In the genomic region with DNA sequence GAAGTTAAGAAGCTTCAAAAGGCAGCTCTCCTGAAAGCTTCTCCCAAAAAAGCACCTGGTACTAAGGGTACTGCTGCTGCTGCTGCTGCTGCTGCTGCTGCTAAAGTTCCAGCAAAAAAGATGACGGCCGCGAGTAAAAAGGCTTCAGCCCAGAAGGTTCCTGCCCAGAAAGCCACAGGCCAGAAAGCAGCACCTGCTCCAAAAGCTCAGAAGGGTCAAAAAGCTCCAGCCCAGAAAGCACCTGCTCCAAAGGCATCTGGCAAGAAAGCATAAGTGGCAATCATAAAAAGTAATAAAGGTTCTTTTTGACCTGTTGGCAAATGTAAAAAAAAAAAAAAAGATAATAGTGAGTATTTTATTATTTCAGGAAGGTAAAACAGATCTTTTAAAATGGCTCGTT, we compare ENCODE assay signal across 1 cellular context. TPM values are rescaled to one million over a fixed set of nuclear protein-coding genes. Genes with fewer than 3 reads are reported as not detected.
"Had no signal": no experiment of that assay in that cellular context is flagged by ENCODE, and none has a peak within 500 bp of the region (broad histone marks: within the 10 kb centered on the region; RNA-seq: fewer than 3 reads in every experiment).

No MANE protein-coding gene starts in this region.

RNA-seq across cellular contexts. Expression of a gene that starts 30.8 kb away (rescaled TPM):
- polyA plus RNA-seq: naive thymus-derived CD4-positive, alpha-beta T cell had no signal
